5 cellular contexts compared by ENCODE assay signal in the genomic region with DNA sequence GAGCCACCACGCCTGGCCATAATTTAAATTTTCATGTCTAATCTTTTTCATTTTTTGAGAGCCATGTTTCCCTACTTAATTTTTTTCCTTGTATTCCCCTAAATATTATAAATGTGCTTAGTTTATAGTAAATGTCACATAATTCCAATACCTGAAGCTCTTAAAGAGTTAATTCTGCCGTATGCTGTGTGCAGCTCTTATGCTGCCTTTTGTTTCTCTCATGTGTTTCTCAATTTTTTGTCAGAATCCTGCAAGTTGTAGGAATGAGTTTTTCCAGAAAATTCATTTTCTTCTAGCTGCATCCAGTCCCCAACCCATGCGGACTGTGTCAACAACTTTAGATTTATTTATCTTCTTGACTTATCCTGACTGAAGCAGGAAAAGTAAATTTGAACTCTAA.
"Had no signal": no experiment of that assay in that cellular context is flagged by ENCODE, and none has a peak within 500 bp of the region (broad histone marks: within the 10 kb centered on the region; RNA-seq: fewer than 3 reads in every experiment).

No MANE protein-coding gene starts in this region.

- H3K9me3 Mint-ChIP-seq: GM23338 had no signal

- H3K4me3 Mint-ChIP-seq: GM23338, H9, IgD-negative memory B cell had no signal

- H3K4me1 Mint-ChIP-seq: GM23338, H9, IgD-negative memory B cell had no signal

- ATAC-seq: GM23338 had no signal

- H3K27ac Mint-ChIP-seq: GM23338, IgD-negative memory B cell had no signal

- H3K27me3 Mint-ChIP-seq: IgD-negative memory B cell had no signal

- H3K36me3 Mint-ChIP-seq: IgD-negative memory B cell had no signal

- H3K4me3 ChIP-seq: GM23338 had no signal

- DNase-seq: H9, HCEC 1CT, KBM-7 had no signal
